Comparison of ENCODE assay signal across 20 cellular contexts in genomic region chr19:34995551-34995950, GRCh38. TPM values are rescaled to one million over a fixed set of nuclear protein-coding genes. Genes with fewer than 3 reads are reported as not detected.
DNase-seq lines count a peak whose midpoint lies in the region; ATAC-seq and TF ChIP-seq lines count a peak whose summit lies in the region.
"Had no signal": no experiment of that assay in that cellular context is flagged by ENCODE, and none has a peak within 500 bp of the region (broad histone marks: within the 10 kb centered on the region; RNA-seq: fewer than 3 reads in every experiment).

No MANE protein-coding gene starts in this region.

- no peaks in the 10 kb centered on the region for H3K27me3 Mint-ChIP-seq in CD8-positive, alpha-beta T cell (ENCODE audit: low read depth)
- no peaks in the 10 kb centered on the region; the same call in 1 of the 2 replicates for H3K27me3 Mint-ChIP-seq in H9 (ENCODE audit: low read depth)

- no peak overlapping the region; the same call in 1 of the 2 replicates for H3K4ac ChIP-seq in H9 (ENCODE audit: low read depth, low read length)

- no peaks in the 10 kb centered on the region; the same call in 1 of the 2 replicates for H3K79me2 ChIP-seq in H9 (ENCODE audit: insufficient read depth, low read length)

- CTCF ChIA-PET in CD8-positive, alpha-beta T cell (lab: Charles Lee): interaction anchor here (0.7 to 4.3 kb wide), 4 partner anchors 10 to 22 kb away, joined by 3 to 29 read pairs (median 8); no protein-coding TSS in a partner anchor

- no peak overlapping the region for H3K9ac ChIP-seq in BLaER1
- no peak overlapping the region for H3K9ac ChIP-seq in H9 (ENCODE audit: extremely low read depth, insufficient read length, low read length)
- H3K9ac ChIP-seq: neural progenitor cell had no signal

- no peak overlapping the region for H3K23ac ChIP-seq in H9 (ENCODE audit: insufficient read length, low read depth, low read length)

- no peak overlapping the region for H4K8ac ChIP-seq in H9 (replicated peaks; ENCODE audit: insufficient read length, low read depth, low read length)

- no peak overlapping the region for H2BK15ac ChIP-seq in H9 (ENCODE audit: low read depth, low read length)

- H3K23me2 ChIP-seq in H9 (ENCODE audit: insufficient read length, low read depth, low read length, poor library complexity, severe bottlenecking): peaks cover 13% of the 10 kb centered on the region

- peak overlapping the region; percentile 96 for H3K27ac Mint-ChIP-seq in CD8-positive, alpha-beta T cell
- H3K27ac Mint-ChIP-seq in H9: no peak overlapping the region
- H3K27ac Mint-ChIP-seq: B cell, neural progenitor cell had no signal

- no peak overlapping the region for H3K14ac ChIP-seq in H9 (ENCODE audit: insufficient read depth, low read length)

- intact Hi-C loops in CD8-positive, alpha-beta T cell (cut with DNase I, micrococcal nuclease): no loop called here
- intact Hi-C loops in right cardiac atrium (cut with DNase I): no loop called here
- intact Hi-C loops in prostate gland (cut with DNase I): no loop called here

- no peak overlapping the region for H4K5ac ChIP-seq in H9 (ENCODE audit: insufficient read length, low read depth, low read length)

- H3T11ph ChIP-seq in H9 (ENCODE audit: low read length): no peak overlapping the region

- H3K4me1 Mint-ChIP-seq in CD8-positive, alpha-beta T cell (ENCODE audit: low read depth): peaks cover 35% of the 10 kb centered on the region
- H3K4me1 Mint-ChIP-seq in H9: peaks cover 24 to 27% of the 10 kb centered on the region in 2 experiments

- TF ChIP-seq CTCF in CD8-positive, alpha-beta T cell (IDR thresholded peaks at IDR 0.05): no peak
- TF ChIP-seq CTCF in prostate gland (IDR thresholded peaks at IDR 0.05): no peak
- TF ChIP-seq CTCF in H9 (conservative IDR thresholded peaks at IDR 0.05): no peak

- H3K4me2 ChIP-seq in BLaER1 (peak overlapping the region; percentile 99; the same call in 1 of the 2 replicates), H9 (ENCODE audit: insufficient read depth, insufficient read length, low read length) (no peak overlapping the region)
- H3K4me2 ChIP-seq: neural progenitor cell had no signal

- no peak overlapping the region for H3K18ac ChIP-seq in H9 (ENCODE audit: insufficient read length, low read depth, low read length)

- no peaks in the 10 kb centered on the region for H3K36me3 Mint-ChIP-seq in CD8-positive, alpha-beta T cell
- peaks cover 0 to 5% (median 0%) of the 10 kb centered on the region in 3 experiments; a peak in 3 of 7 replicates for H3K36me3 Mint-ChIP-seq in H9 (ENCODE audit: insufficient read depth in 1 of 3, low read depth in 3 of 3)
- H3K36me3 Mint-ChIP-seq: neural progenitor cell had no signal

- no peak overlapping the region for H2BK20ac ChIP-seq in H9 (ENCODE audit: low read depth, low read length, poor library complexity, severe bottlenecking)

- H3K27ac ChIP-seq in BLaER1: peak overlapping the region; percentile 97
- H3K27ac ChIP-seq in CD8-positive, alpha-beta T cell (ENCODE audit: low read depth, low read length): no peak overlapping the region
- peak overlapping the region; percentile 69 for H3K27ac ChIP-seq in right cardiac atrium (ENCODE audit: low read length)
- peak overlapping the region; percentile 65 to 67 for H3K27ac ChIP-seq in prostate gland
- no peak overlapping the region for H3K27ac ChIP-seq in H9 (ENCODE audit: insufficient read length, low read depth, low read length)
- H3K27ac ChIP-seq: cardiac muscle cell, neural progenitor cell, WERI-Rb-1 had no signal

- no peaks in the 10 kb centered on the region for H3K79me1 ChIP-seq in H9 (ENCODE audit: insufficient read depth, low read depth, low read length, poor library complexity, severe bottlenecking)

- no peak overlapping the region for H4K91ac ChIP-seq in H9 (ENCODE audit: insufficient read length, low read depth, low read length)

- no peak overlapping the region for H3K4me3 Mint-ChIP-seq in CD8-positive, alpha-beta T cell
- H3K4me3 Mint-ChIP-seq in H9: no peak overlapping the region
- H3K4me3 Mint-ChIP-seq: B cell had no signal

- ATAC-seq in CD8-positive, alpha-beta T cell: no peak
- ATAC-seq in right cardiac atrium: no peak
- ATAC-seq: stimulated activated naive CD8-positive, alpha-beta T cell treated with anti-CD3 and anti-CD28 coated beads, Interleukin-15, Interleukin-2, amounts not matched to agents 100 U/mL and 50 U/mL, for 24 hours had no signal

- H2BK5ac ChIP-seq in H9 (ENCODE audit: insufficient read length, low read length): no peak overlapping the region

- H3K56ac ChIP-seq in H9 (ENCODE audit: insufficient read length, low read depth, low read length): no peak overlapping the region

- POLR2A ChIA-PET in CD8-positive, alpha-beta T cell (lab: Charles Lee): interaction anchor here (1.1 to 3.7 kb wide), 4 partner anchors 12 to 26 kb away, joined by 3 to 28 read pairs (median 13); no protein-coding TSS in a partner anchor

- H3K9me3 Mint-ChIP-seq in CD8-positive, alpha-beta T cell: no peaks in the 10 kb centered on the region
- H3K9me3 Mint-ChIP-seq in H9: peaks cover 0 to 5% of the 10 kb centered on the region in 2 experiments; a peak in 2 of 5 replicates

- H3K36me3 ChIP-seq in BLaER1 (peaks cover 5% of the 10 kb centered on the region; the same call in 1 of the 2 replicates), prostate gland (no peaks in the 10 kb centered on the region)
- no peaks in the 10 kb centered on the region for H3K36me3 ChIP-seq in CD8-positive, alpha-beta T cell (ENCODE audit: insufficient read depth, low read length)
- H3K36me3 ChIP-seq: cardiac muscle cell, neural progenitor cell, WERI-Rb-1 had no signal

- TF ChIP-seq POLR2A in prostate gland (IDR thresholded peaks at IDR 0.05): no peak

- peaks cover 32% of the 10 kb centered on the region for H3K9me3 ChIP-seq in BLaER1
- no peaks in the 10 kb centered on the region for H3K9me3 ChIP-seq in CD8-positive, alpha-beta T cell (ENCODE audit: low read length)
- no peaks in the 10 kb centered on the region for H3K9me3 ChIP-seq in right cardiac atrium (ENCODE audit: control insufficient read depth, low read length)
- no peaks in the 10 kb centered on the region for H3K9me3 ChIP-seq in prostate gland
- H3K9me3 ChIP-seq in H9 (ENCODE audit: control insufficient read depth, low read depth, low read length): no peaks in the 10 kb centered on the region

- H2AK5ac ChIP-seq in H9 (ENCODE audit: insufficient read length, low read length): no peak overlapping the region

- H4K20me1 ChIP-seq in BLaER1: no peaks in the 10 kb centered on the region
- H4K20me1 ChIP-seq in H9 (ENCODE audit: control insufficient read depth, insufficient read depth, insufficient read length): no peaks in the 10 kb centered on the region

- no peak for DNase-seq in CD8-positive, alpha-beta T cell
- DNase-seq in right cardiac atrium: no peak
- DNase-seq in prostate gland (ENCODE audit: low spot score): no peak
- DNase-seq in H4 (ENCODE audit: low spot score): no peak
- DNase-seq in iPS-NIHi11 (ENCODE audit: low spot score): no peak
- no peak for DNase-seq in H9
- DNase-seq: activated naive CD4-positive, alpha-beta T cell treated with anti-CD3 and anti-CD28 coated beads, Interleukin-2, amount 50 U/mL, for 16 hours; KBM-7; mammary epithelial cell; NCI-H1092; NCI-H526 treated with DMSO at 0.1 percent for 48 hours; stimulated activated CD4-positive, alpha-beta T cell treated with anti-CD3 and anti-CD28 coated beads, Interleukin-12 subunit alpha, Interleukin-12 subunit beta, amount 100 ng/mL, for 4 hours; SW 1271; WERI-Rb-1 had no signal

- H3K27me3 ChIP-seq in BLaER1 (no peaks in the 10 kb centered on the region), right cardiac atrium (ENCODE audit: control insufficient read depth, insufficient read depth) (no peaks in the 10 kb centered on the region), prostate gland (replicated peaks; ENCODE audit: insufficient read depth) (no peaks in the 10 kb centered on the region), H9 (ENCODE audit: insufficient read depth, low read length) (no peaks in the 10 kb centered on the region)
- H3K27me3 ChIP-seq in CD8-positive, alpha-beta T cell (ENCODE audit: insufficient read depth, low read length): no peaks in the 10 kb centered on the region
- H3K27me3 ChIP-seq: cardiac muscle cell, neural progenitor cell had no signal

- WGBS in right cardiac atrium: 94% methylated on average over 8 of the region's 8 CpGs
- WGBS in prostate gland: 95% methylated on average over 8 of the region's 8 CpGs
- WGBS in H9 (ENCODE audit: extremely low coverage, insufficient read length, low lambda C conversion rate): no CpG with 5 or more reads among the region's 8 CpGs

- H3K4me3 ChIP-seq in BLaER1 (no peak overlapping the region), right cardiac atrium (ENCODE audit: low read length) (no peak overlapping the region), prostate gland (no peak overlapping the region)
- H3K4me3 ChIP-seq in CD8-positive, alpha-beta T cell (ENCODE audit: low read depth, low read length): no peak overlapping the region
- H3K4me3 ChIP-seq: cardiac muscle cell, neural progenitor cell had no signal

- no peak overlapping the region for H2BK120ac ChIP-seq in H9 (ENCODE audit: low read depth, low read length, poor library complexity, severe bottlenecking)

- no peak overlapping the region for H2AFZ ChIP-seq in H9 (ENCODE audit: low read length)
- H2AFZ ChIP-seq: neural progenitor cell had no signal

- no peak overlapping the region for H2BK12ac ChIP-seq in H9 (ENCODE audit: insufficient read length, low read depth, low read length)

- H3K4me1 ChIP-seq in BLaER1 (peaks cover 41% of the 10 kb centered on the region), right cardiac atrium (ENCODE audit: control insufficient read depth, insufficient read depth, low read length) (no peaks in the 10 kb centered on the region), prostate gland (replicated peaks) (peaks cover 11% of the 10 kb centered on the region), H9 (ENCODE audit: insufficient read depth, low read length) (0 out of 2 replicates have a peak, but pooled peaks cover 1% of the 10 kb centered on the region)
- H3K4me1 ChIP-seq in CD8-positive, alpha-beta T cell (ENCODE audit: insufficient read depth, low read length): peaks cover 62% of the 10 kb centered on the region

RNA-seq across cellular contexts. Expression of gene GRAMD1A, which starts 4.6 kb away (rescaled TPM):
- 100 to 1,000 TPM; 207 to 221 TPM for total RNA-seq in CD8-positive, alpha-beta T cell
- total RNA-seq in right cardiac atrium: 10 to 100 TPM; 27.9 to 37.4 (median 32.7) TPM
- 32.0 TPM for polyA plus RNA-seq in right cardiac atrium
- total RNA-seq in prostate gland: 100 to 1,000 TPM in 1 of 2 donors, 10 to 100 TPM in 1; 32.2 to 120 TPM
- total RNA-seq in H4 (2014; rRNA removed; shearing (Covaris generic)): 21.3 and 22.0 TPM in 2 replicates
- 125 and 126 TPM in 2 replicates for total RNA-seq in H9 (2021)

RNA-seq across cellular contexts. Expression of gene ZNF792, which starts 31.5 kb away (rescaled TPM):
- total RNA-seq in CD8-positive, alpha-beta T cell: 1 to 10 TPM; 5.0 to 5.7 TPM
- total RNA-seq in right cardiac atrium (1 to 10 TPM; 3.3 to 5.1 (median 4.3) TPM), prostate gland (1 to 10 TPM; 8.2 to 9.3 TPM), H9 (2021) (7.6 and 8.3 TPM in 2 replicates)
- 1.1 TPM for polyA plus RNA-seq in right cardiac atrium
- 6.3 and 7.6 TPM in 2 replicates for total RNA-seq in H4 (2014; rRNA removed; shearing (Covaris generic))

RNA-seq across cellular contexts. Expression of gene SCN1B, which starts 34.7 kb away (rescaled TPM):
- 1 to 10 TPM; 1.9 to 2.3 TPM for total RNA-seq in CD8-positive, alpha-beta T cell
- 100 to 1,000 TPM in 1 of 4 donors, 10 to 100 TPM in 3; 74.3 to 134 (median 87.1) TPM for total RNA-seq in right cardiac atrium
- polyA plus RNA-seq in right cardiac atrium: 89.1 TPM
- 10 to 100 TPM in 1 of 2 donors, 1 to 10 TPM in 1; 9.7 to 10.6 TPM for total RNA-seq in prostate gland
- total RNA-seq in H4 (2014; rRNA removed; shearing (Covaris generic)): 9.3 and 9.5 TPM in 2 replicates
- 3.8 TPM in 2 replicates for total RNA-seq in H9 (2021)

RNA-seq across cellular contexts. Expression of gene HPN, which starts 46.0 kb away (rescaled TPM):
- total RNA-seq in CD8-positive, alpha-beta T cell: not detected
- 1 to 10 TPM; 3.9 to 7.0 (median 5.0) TPM for total RNA-seq in right cardiac atrium
- 1.5 TPM for polyA plus RNA-seq in right cardiac atrium
- total RNA-seq in prostate gland: 10 to 100 TPM; 14.8 to 22.6 TPM
- not detected in 2 replicates for total RNA-seq in H4 (2014; rRNA removed; shearing (Covaris generic))
- total RNA-seq in H9 (2021): 9.3 and 10.6 TPM in 2 replicates
- total RNA-seq: B cell, Daoy had no signal
- polyA plus RNA-seq: mammary epithelial cell had no signal

Comparison
In these comparisons a context has a peak if more than half of its experiments do, and no peak if none do; other contexts are left out.
1. H3K27ac ChIP-seq: peak in BLaER1 (single experiment), right cardiac atrium (single experiment) and prostate gland (2 of 2); none in CD8-positive, alpha-beta T cell (single experiment) and H9 (single experiment).